In the genomic region with DNA sequence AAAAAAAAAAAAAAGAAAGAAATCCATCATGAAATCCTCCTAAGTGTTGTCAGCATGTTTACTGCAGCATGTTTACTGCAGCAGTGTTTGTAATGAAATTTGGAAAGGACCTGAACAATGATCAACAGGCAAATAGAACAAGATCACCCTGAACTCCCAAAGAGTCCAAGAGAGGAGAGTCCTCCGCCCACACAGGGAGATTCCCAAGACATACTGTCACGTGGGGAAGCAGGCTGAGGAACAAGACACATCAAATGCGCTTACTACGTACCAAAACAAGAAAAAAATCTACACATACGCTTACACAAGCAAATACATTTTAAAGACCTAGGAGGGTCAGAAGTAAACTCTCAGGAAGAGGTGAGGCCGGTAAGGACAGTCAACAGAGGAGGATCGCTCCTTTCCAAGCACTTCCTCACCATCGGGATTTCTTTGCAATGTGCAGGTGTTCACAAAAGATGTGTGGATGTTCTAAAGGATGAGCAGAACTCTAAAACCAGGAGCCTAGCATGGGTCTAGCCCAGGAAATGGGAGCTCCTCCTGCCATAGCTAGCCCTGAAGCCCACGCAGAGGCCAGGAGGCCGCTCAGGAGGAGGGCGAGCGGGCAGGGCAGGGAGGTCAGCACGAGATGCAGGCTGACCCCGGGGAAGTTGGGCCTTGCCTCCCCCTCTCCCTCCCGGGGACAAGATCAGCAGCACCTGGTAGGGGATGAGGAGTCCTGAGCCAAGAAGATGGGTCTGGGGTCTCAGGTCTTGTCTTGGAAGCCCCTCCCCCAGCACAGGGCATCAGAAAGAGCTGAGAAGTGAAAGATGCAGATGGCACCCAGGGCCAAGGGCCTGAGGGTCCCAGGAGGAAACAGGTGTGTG, we compare ENCODE assay signal across 16 cellular contexts.
DNase-seq lines count a peak whose midpoint lies in the region; ATAC-seq and TF ChIP-seq lines count a peak whose summit lies in the region.
"Had no signal": no experiment of that assay in that cellular context is flagged by ENCODE, and none has a peak within 500 bp of the region (broad histone marks: within the 10 kb centered on the region; RNA-seq: fewer than 3 reads in every experiment).

No MANE protein-coding gene starts in this region.

- TF ChIP-seq POLR2A in testis (IDR thresholded peaks at IDR 0.05) = no peak

- no peaks in the 10 kb centered on the region for H3K27me3 Mint-ChIP-seq in activated naive CD4-positive, alpha-beta T cell treated with anti-CD3 and anti-CD28 coated beads for 36 hours (ENCODE audit: low read depth)
- H3K27me3 Mint-ChIP-seq: activated naive CD4-positive, alpha-beta T cell treated with anti-CD3 and anti-CD28 coated beads, Interleukin-2, amount 50 U/mL, for 24 hours had no signal

- no peak overlapping the region for H3K4me3 ChIP-seq in choroid plexus epithelial cell (ENCODE audit: low read depth, low read length)
- no peak overlapping the region for H3K4me3 ChIP-seq in lower lobe of right lung
- H3K4me3 ChIP-seq in testis = no peak overlapping the region
- no peak overlapping the region for H3K4me3 ChIP-seq in right cardiac atrium (ENCODE audit: low read length)
- H3K4me3 ChIP-seq: body of pancreas had no signal

- 53 to 57% methylated on average over 13 to 15 of the region's 15 CpGs for WGBS in testis, 2 donors
- WGBS in right cardiac atrium = 83% methylated on average over 15 of the region's 15 CpGs

- H3K36me3 ChIP-seq in lower lobe of right lung = peaks cover 10% of the 10 kb centered on the region
- H3K36me3 ChIP-seq in testis (ENCODE audit: low read depth, missing control alignments) = no peaks in the 10 kb centered on the region

- ATAC-seq in lower lobe of right lung (no peak), right cardiac atrium (no peak)
- ATAC-seq: body of pancreas; stimulated activated naive CD8-positive, alpha-beta T cell treated with anti-CD3 and anti-CD28 coated beads, Interleukin-15, Interleukin-2, amounts not matched to agents 100 U/mL and 50 U/mL, for 24 hours had no signal

- peak; percentile 22 for DNase-seq in GM03348 (ENCODE audit: low spot score)
- peak; percentile 37 for DNase-seq in choroid plexus epithelial cell (ENCODE audit: low read depth)
- no peak for DNase-seq in lower lobe of right lung
- DNase-seq in testis = peak; percentile 92
- DNase-seq in activated naive CD4-positive, alpha-beta T cell treated with anti-CD3 and anti-CD28 coated beads for 36 hours = no peak
- no peak for DNase-seq in right cardiac atrium
- no peak for DNase-seq in activated CD4-positive, alpha-beta T cell treated with anti-CD3 and anti-CD28 coated beads, Interleukin-2, amount 50 U/mL, for 48 hours
- DNase-seq in NCI-H226 = no peak
- DNase-seq: activated CD4-positive, alpha-beta T cell treated with anti-CD3 and anti-CD28 coated beads for 4 hours; body of pancreas; GF-D8; Kasumi-1; left cardiac atrium; stimulated activated CD4-positive, alpha-beta T cell treated with anti-CD3 and anti-CD28 coated beads, Interleukin-15, amount 100 ng/mL, for 24 hours; stimulated activated naive CD8-positive, alpha-beta T cell treated with anti-CD3 and anti-CD28 coated beads, Interleukin-15, Interleukin-2, amounts not matched to agents 100 U/mL and 50 U/mL, for 24 hours had no signal

- TF ChIP-seq CTCF in choroid plexus epithelial cell (conservative IDR thresholded peaks at IDR 0.05; ENCODE audit: low read depth, low read length) (no peak), lower lobe of right lung (IDR thresholded peaks at IDR 0.05) (no peak), testis (IDR thresholded peaks at IDR 0.05) (no peak)

- no peak overlapping the region for H3K27ac Mint-ChIP-seq in activated naive CD4-positive, alpha-beta T cell treated with anti-CD3 and anti-CD28 coated beads for 36 hours
- H3K27ac Mint-ChIP-seq: activated naive CD4-positive, alpha-beta T cell treated with anti-CD3 and anti-CD28 coated beads, Interleukin-2, amount 50 U/mL, for 24 hours had no signal

- H3K4me3 Mint-ChIP-seq in activated naive CD4-positive, alpha-beta T cell treated with anti-CD3 and anti-CD28 coated beads for 36 hours = no peak overlapping the region
- H3K4me3 Mint-ChIP-seq: activated naive CD4-positive, alpha-beta T cell treated with anti-CD3 and anti-CD28 coated beads, Interleukin-2, amount 50 U/mL, for 24 hours had no signal

- H3K27ac ChIP-seq in lower lobe of right lung (peak overlapping the region; percentile 60), testis (peak overlapping the region; percentile 70 to 82), right cardiac atrium (ENCODE audit: low read length) (no peak overlapping the region)
- H3K27ac ChIP-seq: body of pancreas had no signal

- no peaks in the 10 kb centered on the region for H3K27me3 ChIP-seq in lower lobe of right lung (ENCODE audit: low read depth)
- H3K27me3 ChIP-seq in testis = no peaks in the 10 kb centered on the region
- no peaks in the 10 kb centered on the region for H3K27me3 ChIP-seq in right cardiac atrium (ENCODE audit: control insufficient read depth, insufficient read depth)
- H3K27me3 ChIP-seq: body of pancreas had no signal

- intact Hi-C loops in lower lobe of right lung (cut with DNase I) (no loop called here), testis (cut with DNase I; ENCODE audit: low total_unique reads) (no loop called here), right cardiac atrium (cut with DNase I) (no loop called here)
- intact Hi-C loops in activated naive CD4-positive, alpha-beta T cell treated with anti-CD3 and anti-CD28 coated beads for 36 hours (cut with micrococcal nuclease) = no loop called here

- H3K9me3 ChIP-seq in lower lobe of right lung = no peaks in the 10 kb centered on the region
- H3K9me3 ChIP-seq in testis = no peaks in the 10 kb centered on the region
- H3K9me3 ChIP-seq in right cardiac atrium (ENCODE audit: control insufficient read depth, low read length) = no peaks in the 10 kb centered on the region
- H3K9me3 ChIP-seq: body of pancreas had no signal

- H3K4me1 ChIP-seq in lower lobe of right lung (peaks cover 21% of the 10 kb centered on the region), testis (peaks cover 26% of the 10 kb centered on the region), right cardiac atrium (ENCODE audit: control insufficient read depth, insufficient read depth, low read length) (peaks cover 9% of the 10 kb centered on the region)

- H3K36me3 Mint-ChIP-seq in activated naive CD4-positive, alpha-beta T cell treated with anti-CD3 and anti-CD28 coated beads for 36 hours (ENCODE audit: low read depth) = peaks cover 8% of the 10 kb centered on the region

- H3K4me1 Mint-ChIP-seq in activated naive CD4-positive, alpha-beta T cell treated with anti-CD3 and anti-CD28 coated beads for 36 hours (ENCODE audit: low read depth) = peaks cover 24% of the 10 kb centered on the region

- CTCF ChIA-PET in activated naive CD4-positive, alpha-beta T cell treated with anti-CD3 and anti-CD28 coated beads for 36 hours (lab: Charles Lee) = no interaction called here

- no peaks in the 10 kb centered on the region for H3K9me3 Mint-ChIP-seq in activated naive CD4-positive, alpha-beta T cell treated with anti-CD3 and anti-CD28 coated beads for 36 hours
- H3K9me3 Mint-ChIP-seq: activated naive CD4-positive, alpha-beta T cell treated with anti-CD3 and anti-CD28 coated beads, Interleukin-2, amount 50 U/mL, for 24 hours had no signal

Comparison
In these comparisons a context has a peak if more than half of its experiments do, and no peak if none do; other contexts are left out.
1. DNase-seq: peak in GM03348 (single experiment), choroid plexus epithelial cell (single experiment) and testis (single experiment); none in lower lobe of right lung (single experiment), activated naive CD4-positive, alpha-beta T cell treated with anti-CD3 and anti-CD28 coated beads for 36 hours (single experiment), right cardiac atrium (0 of 3), activated CD4-positive, alpha-beta T cell treated with anti-CD3 and anti-CD28 coated beads, Interleukin-2, amount 50 U/mL, for 48 hours (0 of 2) and NCI-H226 (single experiment).